27 cellular contexts compared by ENCODE assay signal in genomic region chr11:127818625-127819024, GRCh38.
"Had no signal": no experiment of that assay in that cellular context is flagged by ENCODE, and none has a peak within 500 bp of the region (broad histone marks: within the 10 kb centered on the region; RNA-seq: fewer than 3 reads in every experiment).

No MANE protein-coding gene starts in this region.

- H3K4me3 ChIP-seq: ascending aorta, breast epithelium, cardiac muscle cell, colonic mucosa, esophagus squamous epithelium, gastroesophageal sphincter, heart right ventricle had no signal

- H3K36me3 ChIP-seq: ascending aorta, breast epithelium, cardiac muscle cell, colonic mucosa, esophagus squamous epithelium, gastroesophageal sphincter, heart right ventricle had no signal

- DNase-seq: activated CD4-positive, alpha-beta T cell treated with anti-CD3 and anti-CD28 coated beads for 48 hours; activated CD8-positive, alpha-beta memory T cell treated with anti-CD3 and anti-CD28 coated beads, Interleukin-2, amount 10 ng/mL, durations not matched to agents 7 days and 5 days; activated CD8-positive, alpha-beta memory T cell treated with anti-CD3 and anti-CD28 coated beads, Interleukin-2, amount 50 U/mL, for 4 hours; activated CD8-positive, alpha-beta T cell treated with anti-CD3 and anti-CD28 coated beads, Interleukin-2, amount 10 ng/mL, durations not matched to agents 7 days and 5 days; activated effector memory CD4-positive, alpha-beta T cell treated with anti-CD3 and anti-CD28 coated beads, Interleukin-2, amount 50 U/mL, for 16 hours; activated naive CD4-positive, alpha-beta T cell treated with anti-CD3 and anti-CD28 coated beads, Interleukin-2, amount 10 ng/mL, durations not matched to agents 7 days and 5 days; activated naive CD8-positive, alpha-beta T cell treated with anti-CD3 and anti-CD28 coated beads, Interleukin-2, amount 10 ng/mL, durations not matched to agents 7 days and 5 days; activated T-cell treated with anti-CD3 and anti-CD28 coated beads, Interleukin-2, amount 50 U/mL, for 1 hour; activated T-cell treated with anti-CD3 and anti-CD28 coated beads, Interleukin-2, amount 50 U/mL, for 48 hours; central memory CD4-positive, alpha-beta T cell; cerebellar nuclear complex; colonic mucosa; effector CD8-positive, alpha-beta T cell; esophagus squamous epithelium; foreskin melanocyte; heart right ventricle; T-helper 2 cell had no signal

- H3K9me3 ChIP-seq: ascending aorta, breast epithelium, colonic mucosa, esophagus squamous epithelium, gastroesophageal sphincter, heart right ventricle had no signal

- H3K4me3 Mint-ChIP-seq: activated CD8-positive, alpha-beta memory T cell treated with anti-CD3 and anti-CD28 coated beads, Interleukin-2, amount 10 ng/mL, durations not matched to agents 7 days and 5 days; activated CD8-positive, alpha-beta T cell treated with anti-CD3 and anti-CD28 coated beads, Interleukin-2, amount 10 ng/mL, durations not matched to agents 7 days and 5 days; activated naive CD4-positive, alpha-beta T cell treated with anti-CD3 and anti-CD28 coated beads, Interleukin-2, amount 10 ng/mL, durations not matched to agents 7 days and 5 days; activated naive CD8-positive, alpha-beta T cell treated with anti-CD3 and anti-CD28 coated beads, Interleukin-2, amount 10 ng/mL, durations not matched to agents 7 days and 5 days; activated T-helper 1 cell treated with anti-CD3 and anti-CD28 coated beads, Interleukin-12 subunit alpha, Interleukin-12 subunit beta, Interleukin-2, Interleukin-4 antibody, amounts not matched to agents 30 ng/mL and 10 ng/mL and 1 ng/mL, durations not matched to agents 14 hours and 24 hours and 36 hours; brain had no signal

- H3K27ac Mint-ChIP-seq: activated CD8-positive, alpha-beta memory T cell treated with anti-CD3 and anti-CD28 coated beads, Interleukin-2, amount 10 ng/mL, durations not matched to agents 7 days and 5 days; activated CD8-positive, alpha-beta T cell treated with anti-CD3 and anti-CD28 coated beads, Interleukin-2, amount 10 ng/mL, durations not matched to agents 7 days and 5 days; activated naive CD4-positive, alpha-beta T cell treated with anti-CD3 and anti-CD28 coated beads, Interleukin-2, amount 10 ng/mL, durations not matched to agents 7 days and 5 days; activated naive CD4-positive, alpha-beta T cell treated with anti-CD3 and anti-CD28 coated beads, Interleukin-2, amount 50 U/mL, for 72 hours; activated naive CD8-positive, alpha-beta T cell treated with anti-CD3 and anti-CD28 coated beads, Interleukin-2, amount 10 ng/mL, durations not matched to agents 7 days and 5 days; activated T-helper 1 cell treated with anti-CD3 and anti-CD28 coated beads, Interleukin-12 subunit alpha, Interleukin-12 subunit beta, Interleukin-2, Interleukin-4 antibody, amounts not matched to agents 30 ng/mL and 10 ng/mL and 1 ng/mL, durations not matched to agents 14 hours and 24 hours and 36 hours; activated T-helper 2 cell treated with anti-CD3 and anti-CD28 coated beads, Interferon-gamma antibody, Interleukin-2, Interleukin-4, amounts not matched to agents 10 μg/mL and 5 μg/mL and 100 μg/mL, durations not matched to agents 14 hours and 24 hours and 36 hours had no signal

- H3K9me3 Mint-ChIP-seq: activated naive CD4-positive, alpha-beta T cell treated with anti-CD3 and anti-CD28 coated beads, Interleukin-2, amount 10 ng/mL, durations not matched to agents 7 days and 5 days; activated naive CD4-positive, alpha-beta T cell treated with anti-CD3 and anti-CD28 coated beads, Interleukin-2, amount 50 U/mL, for 72 hours; activated naive CD8-positive, alpha-beta T cell treated with anti-CD3 and anti-CD28 coated beads, Interleukin-2, amount 10 ng/mL, durations not matched to agents 7 days and 5 days; activated T-helper 1 cell treated with anti-CD3 and anti-CD28 coated beads, Interleukin-12 subunit alpha, Interleukin-12 subunit beta, Interleukin-2, Interleukin-4 antibody, amounts not matched to agents 30 ng/mL and 10 ng/mL and 1 ng/mL, durations not matched to agents 14 hours and 24 hours and 36 hours; activated T-helper 2 cell treated with anti-CD3 and anti-CD28 coated beads, Interferon-gamma antibody, Interleukin-2, Interleukin-4, amounts not matched to agents 10 μg/mL and 5 μg/mL and 100 μg/mL, durations not matched to agents 14 hours and 24 hours and 36 hours; brain had no signal

- H3K36me3 Mint-ChIP-seq: activated CD8-positive, alpha-beta memory T cell treated with anti-CD3 and anti-CD28 coated beads, Interleukin-2, amount 10 ng/mL, durations not matched to agents 7 days and 5 days; activated naive CD4-positive, alpha-beta T cell treated with anti-CD3 and anti-CD28 coated beads, Interleukin-2, amount 10 ng/mL, durations not matched to agents 7 days and 5 days; activated naive CD4-positive, alpha-beta T cell treated with anti-CD3 and anti-CD28 coated beads, Interleukin-2, amount 50 U/mL, for 72 hours; activated naive CD8-positive, alpha-beta T cell treated with anti-CD3 and anti-CD28 coated beads, Interleukin-2, amount 10 ng/mL, durations not matched to agents 7 days and 5 days; brain had no signal

- H3K27me3 ChIP-seq: ascending aorta, breast epithelium, cardiac muscle cell, colonic mucosa, esophagus squamous epithelium, gastroesophageal sphincter had no signal

- ATAC-seq: activated CD4-positive, CD25-positive, alpha-beta regulatory T cell treated with anti-CD3 and anti-CD28 coated beads, Interleukin-2, amount 50 U/mL, for 24 hours; activated CD8-positive, alpha-beta memory T cell treated with anti-CD3 and anti-CD28 coated beads, Interleukin-2, amount 10 ng/mL, durations not matched to agents 7 days and 5 days; activated CD8-positive, alpha-beta T cell treated with anti-CD3 and anti-CD28 coated beads, Interleukin-2, amount 10 ng/mL, durations not matched to agents 7 days and 5 days; activated naive CD4-positive, alpha-beta T cell treated with anti-CD3 and anti-CD28 coated beads, Interleukin-2, amount 50 U/mL, for 72 hours; gastroesophageal sphincter; heart right ventricle had no signal

- H3K27ac ChIP-seq: ascending aorta, breast epithelium, cardiac muscle cell, colonic mucosa, epithelial cell of prostate, esophagus squamous epithelium, gastroesophageal sphincter, heart right ventricle had no signal

- H3K4me1 ChIP-seq: ascending aorta, breast epithelium, colonic mucosa, esophagus squamous epithelium, gastroesophageal sphincter, heart right ventricle had no signal

- H3K4me1 Mint-ChIP-seq: activated CD8-positive, alpha-beta memory T cell treated with anti-CD3 and anti-CD28 coated beads, Interleukin-2, amount 10 ng/mL, durations not matched to agents 7 days and 5 days; activated naive CD4-positive, alpha-beta T cell treated with anti-CD3 and anti-CD28 coated beads, Interleukin-2, amount 10 ng/mL, durations not matched to agents 7 days and 5 days; activated naive CD8-positive, alpha-beta T cell treated with anti-CD3 and anti-CD28 coated beads, Interleukin-2, amount 10 ng/mL, durations not matched to agents 7 days and 5 days; brain had no signal

- H3K27me3 Mint-ChIP-seq: activated CD8-positive, alpha-beta memory T cell treated with anti-CD3 and anti-CD28 coated beads, Interleukin-2, amount 10 ng/mL, durations not matched to agents 7 days and 5 days; activated naive CD4-positive, alpha-beta T cell treated with anti-CD3 and anti-CD28 coated beads, Interleukin-2, amount 10 ng/mL, durations not matched to agents 7 days and 5 days; brain had no signal
